In the genomic region with DNA sequence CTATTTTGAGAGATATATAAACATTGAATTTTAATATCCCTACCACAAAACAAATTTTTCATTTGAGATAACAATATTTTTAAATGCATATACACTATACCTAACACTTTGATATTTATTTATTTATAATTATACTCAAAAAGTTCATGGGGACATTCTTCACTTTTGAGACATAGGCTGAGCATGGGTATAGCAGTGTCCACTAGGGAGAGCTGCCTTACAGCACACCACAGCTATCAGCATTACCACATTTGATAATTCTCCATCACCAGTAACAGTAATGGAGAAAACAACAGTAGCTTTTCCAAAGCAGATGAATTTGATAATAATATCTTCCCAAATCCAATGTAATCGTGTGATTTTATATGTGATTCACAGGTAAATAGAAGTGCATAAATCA, we compare ENCODE assay signal across 9 cellular contexts.
DNase-seq lines count a peak whose midpoint lies in the region; ATAC-seq, FAIRE-seq and TF ChIP-seq lines count a peak whose summit lies in the region.
"Had no signal": no experiment of that assay in that cellular context is flagged by ENCODE, and none has a peak within 500 bp of the region (broad histone marks: within the 10 kb centered on the region; RNA-seq: fewer than 3 reads in every experiment).

No MANE protein-coding gene starts in this region.

- peak; percentile 18 for TF ChIP-seq CTCF in CD14-positive monocyte (IDR thresholded peaks at IDR 0.05)

- H3K27ac Mint-ChIP-seq in CD14-positive monocyte, result no peak overlapping the region
- no peak overlapping the region for H3K27ac Mint-ChIP-seq in activated T-helper 2 cell treated with anti-CD3 and anti-CD28 coated beads, Interferon-gamma antibody, Interleukin-2, Interleukin-4, amounts not matched to agents 10 μg/mL and 5 μg/mL and 100 μg/mL, durations not matched to agents 14 hours and 24 hours and 36 hours

- intact Hi-C loops in CD14-positive monocyte (cut with micrococcal nuclease), result no loop called here
- intact Hi-C loops in activated T-helper 2 cell treated with anti-CD3 and anti-CD28 coated beads, Interferon-gamma antibody, Interleukin-2, Interleukin-4, amounts not matched to agents 10 μg/mL and 5 μg/mL and 100 μg/mL, durations not matched to agents 14 hours and 24 hours and 36 hours (cut with micrococcal nuclease), result no loop called here

- no peaks in the 10 kb centered on the region for H3K4me1 Mint-ChIP-seq in CD14-positive monocyte
- no peaks in the 10 kb centered on the region for H3K4me1 Mint-ChIP-seq in activated T-helper 2 cell treated with anti-CD3 and anti-CD28 coated beads, Interferon-gamma antibody, Interleukin-2, Interleukin-4, amounts not matched to agents 10 μg/mL and 5 μg/mL and 100 μg/mL, durations not matched to agents 14 hours and 24 hours and 36 hours (ENCODE audit: low read depth)

- H3K36me3 Mint-ChIP-seq in CD14-positive monocyte, result no peaks in the 10 kb centered on the region
- no peaks in the 10 kb centered on the region for H3K36me3 Mint-ChIP-seq in activated T-helper 2 cell treated with anti-CD3 and anti-CD28 coated beads, Interferon-gamma antibody, Interleukin-2, Interleukin-4, amounts not matched to agents 10 μg/mL and 5 μg/mL and 100 μg/mL, durations not matched to agents 14 hours and 24 hours and 36 hours (ENCODE audit: low read depth)

- no peaks in the 10 kb centered on the region for H3K9me3 ChIP-seq in HAP-1

- H3K36me3 ChIP-seq in HAP-1 (replicated peaks), result no peaks in the 10 kb centered on the region

- no peak for DNase-seq in CD14-positive monocyte (ENCODE audit: low spot score)
- peak; percentile 32 to 75 for DNase-seq in HAP-1 (ENCODE audit: low spot score in 2 of 2)
- DNase-seq in activated T-helper 2 cell treated with anti-CD3 and anti-CD28 coated beads, Interferon-gamma antibody, Interleukin-2, Interleukin-4, amounts not matched to agents 10 μg/mL and 5 μg/mL and 100 μg/mL, durations not matched to agents 14 hours and 24 hours and 36 hours (ENCODE audit: low spot score), result no peak
- DNase-seq in stimulated activated CD4-positive, alpha-beta T cell treated with anti-CD3 and anti-CD28 coated beads, Interleukin-4, amount 100 ng/mL, for 1 hour, result no peak
- DNase-seq: effector CD8-positive, alpha-beta T cell had no signal

- in situ Hi-C loops in HAP-1 (cut with MboI; ENCODE audit: low sequenced_read_pairs), result no loop called here

- H3K4me3 ChIP-seq in HAP-1, result no peak overlapping the region

- H3K27me3 ChIP-seq in HAP-1 (ENCODE audit: low read depth), result no peaks in the 10 kb centered on the region

- H3K9me3 Mint-ChIP-seq in CD14-positive monocyte, result peaks cover 0 to 3% (median 0%) of the 10 kb centered on the region in 7 donors
- no peaks in the 10 kb centered on the region for H3K9me3 Mint-ChIP-seq in activated T-helper 2 cell treated with anti-CD3 and anti-CD28 coated beads, Interferon-gamma antibody, Interleukin-2, Interleukin-4, amounts not matched to agents 10 μg/mL and 5 μg/mL and 100 μg/mL, durations not matched to agents 14 hours and 24 hours and 36 hours

- peak; percentile 75; the same call in 2 of the 3 replicates for ATAC-seq in SK-N-SH treated with all-trans-retinoic acid at 6 μM for 48 hours
- ATAC-seq in HG03045 (IDR thresholded peaks at IDR 0.05; ENCODE audit: unreplicated experiment), result no peak
- no peak for ATAC-seq in HG03025 (IDR thresholded peaks at IDR 0.05; ENCODE audit: low FRiP score, unreplicated experiment)

- H3K4me1 ChIP-seq in HAP-1, result peaks cover 47% of the 10 kb centered on the region

- no peak overlapping the region for H3K4me3 Mint-ChIP-seq in CD14-positive monocyte
- H3K4me3 Mint-ChIP-seq in activated T-helper 2 cell treated with anti-CD3 and anti-CD28 coated beads, Interferon-gamma antibody, Interleukin-2, Interleukin-4, amounts not matched to agents 10 μg/mL and 5 μg/mL and 100 μg/mL, durations not matched to agents 14 hours and 24 hours and 36 hours (ENCODE audit: low read depth), result no peak overlapping the region

- peak; percentile 88 for FAIRE-seq in islet of Langerhans (lab: Jason Lieb, UNC)

- H3K27me3 Mint-ChIP-seq in CD14-positive monocyte (ENCODE audit: low read depth in 3 of 3), result no peaks in the 10 kb centered on the region
- no peaks in the 10 kb centered on the region for H3K27me3 Mint-ChIP-seq in activated T-helper 2 cell treated with anti-CD3 and anti-CD28 coated beads, Interferon-gamma antibody, Interleukin-2, Interleukin-4, amounts not matched to agents 10 μg/mL and 5 μg/mL and 100 μg/mL, durations not matched to agents 14 hours and 24 hours and 36 hours (ENCODE audit: low read depth)

TF ChIP-seq in SK-N-SH treated with all-trans-retinoic acid at 6 μM for 48 hours, 23 proteins besides CTCF, POLR2A, EP300 and RAD21:
- no peak for TF ChIP-seq ZFP30 (CRISPR knock-in tag; IDR thresholded peaks at IDR 0.05)
- no peak for TF ChIP-seq OSR1 (CRISPR knock-in tag; IDR thresholded peaks at IDR 0.05)
- TF ChIP-seq, protein P1, sequence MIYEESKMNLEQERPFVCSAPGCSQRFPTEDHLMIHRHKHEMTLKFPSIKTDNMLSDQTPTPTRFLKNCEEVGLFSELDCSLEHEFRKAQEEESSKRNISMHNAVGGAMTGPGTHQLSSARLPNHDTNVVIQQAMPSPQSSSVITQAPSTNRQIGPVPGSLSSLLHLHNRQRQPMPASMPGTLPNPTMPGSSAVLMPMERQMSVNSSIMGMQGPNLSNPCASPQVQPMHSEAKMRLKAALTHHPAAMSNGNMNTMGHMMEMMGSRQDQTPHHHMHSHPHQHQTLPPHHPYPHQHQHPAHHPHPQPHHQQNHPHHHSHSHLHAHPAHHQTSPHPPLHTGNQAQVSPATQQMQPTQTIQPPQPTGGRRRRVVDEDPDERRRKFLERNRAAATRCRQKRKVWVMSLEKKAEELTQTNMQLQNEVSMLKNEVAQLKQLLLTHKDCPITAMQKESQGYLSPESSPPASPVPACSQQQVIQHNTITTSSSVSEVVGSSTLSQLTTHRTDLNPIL (CRISPR knock-in tag; IDR thresholded peaks at IDR 0.05; ENCODE audit: low read depth), result no peak
- TF ChIP-seq ZNF565 (CRISPR knock-in tag; conservative IDR thresholded peaks at IDR 0.05; ENCODE audit: low read depth), result no peak
- TF ChIP-seq ZNF70 (CRISPR knock-in tag; IDR thresholded peaks at IDR 0.05), result no peak
- no peak for TF ChIP-seq ZC3H10 (CRISPR knock-in tag; IDR thresholded peaks at IDR 0.05)
- TF ChIP-seq ISL1 (CRISPR knock-in tag; IDR thresholded peaks at IDR 0.05), result no peak
- TF ChIP-seq CSDC2 (CRISPR knock-in tag; IDR thresholded peaks at IDR 0.05), result no peak
- no peak for TF ChIP-seq BACH2 (CRISPR knock-in tag; IDR thresholded peaks at IDR 0.05; ENCODE audit: borderline replicate concordance)
- TF ChIP-seq RARB (CRISPR knock-in tag; IDR thresholded peaks at IDR 0.05), result no peak
- no peak for TF ChIP-seq ZNF8 (CRISPR knock-in tag; IDR thresholded peaks at IDR 0.05)
- TF ChIP-seq SNAI2 (CRISPR knock-in tag; IDR thresholded peaks at IDR 0.05), result no peak
- TF ChIP-seq ARNTL (CRISPR knock-in tag; IDR thresholded peaks at IDR 0.05; ENCODE audit: borderline replicate concordance, low read depth), result no peak
- TF ChIP-seq, protein P2, sequence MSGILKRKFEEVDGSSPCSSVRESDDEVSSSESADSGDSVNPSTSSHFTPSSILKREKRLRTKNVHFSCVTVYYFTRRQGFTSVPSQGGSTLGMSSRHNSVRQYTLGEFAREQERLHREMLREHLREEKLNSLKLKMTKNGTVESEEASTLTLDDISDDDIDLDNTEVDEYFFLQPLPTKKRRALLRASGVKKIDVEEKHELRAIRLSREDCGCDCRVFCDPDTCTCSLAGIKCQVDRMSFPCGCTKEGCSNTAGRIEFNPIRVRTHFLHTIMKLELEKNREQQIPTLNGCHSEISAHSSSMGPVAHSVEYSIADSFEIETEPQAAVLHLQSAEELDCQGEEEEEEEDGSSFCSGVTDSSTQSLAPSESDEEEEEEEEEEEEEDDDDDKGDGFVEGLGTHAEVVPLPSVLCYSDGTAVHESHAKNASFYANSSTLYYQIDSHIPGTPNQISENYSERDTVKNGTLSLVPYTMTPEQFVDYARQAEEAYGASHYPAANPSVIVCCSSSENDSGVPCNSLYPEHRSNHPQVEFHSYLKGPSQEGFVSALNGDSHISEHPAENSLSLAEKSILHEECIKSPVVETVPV (CRISPR knock-in tag; IDR thresholded peaks at IDR 0.05), result no peak
- TF ChIP-seq TCF4 (CRISPR knock-in tag; IDR thresholded peaks at IDR 0.05; ENCODE audit: borderline replicate concordance), result no peak
- no peak for TF ChIP-seq ZFP3 (CRISPR knock-in tag; IDR thresholded peaks at IDR 0.05)
- TF ChIP-seq PPARA (CRISPR knock-in tag; IDR thresholded peaks at IDR 0.05; ENCODE audit: borderline replicate concordance), result no peak
- TF ChIP-seq ESRRG (CRISPR knock-in tag; IDR thresholded peaks at IDR 0.05), result no peak
- TF ChIP-seq, protein P3, sequence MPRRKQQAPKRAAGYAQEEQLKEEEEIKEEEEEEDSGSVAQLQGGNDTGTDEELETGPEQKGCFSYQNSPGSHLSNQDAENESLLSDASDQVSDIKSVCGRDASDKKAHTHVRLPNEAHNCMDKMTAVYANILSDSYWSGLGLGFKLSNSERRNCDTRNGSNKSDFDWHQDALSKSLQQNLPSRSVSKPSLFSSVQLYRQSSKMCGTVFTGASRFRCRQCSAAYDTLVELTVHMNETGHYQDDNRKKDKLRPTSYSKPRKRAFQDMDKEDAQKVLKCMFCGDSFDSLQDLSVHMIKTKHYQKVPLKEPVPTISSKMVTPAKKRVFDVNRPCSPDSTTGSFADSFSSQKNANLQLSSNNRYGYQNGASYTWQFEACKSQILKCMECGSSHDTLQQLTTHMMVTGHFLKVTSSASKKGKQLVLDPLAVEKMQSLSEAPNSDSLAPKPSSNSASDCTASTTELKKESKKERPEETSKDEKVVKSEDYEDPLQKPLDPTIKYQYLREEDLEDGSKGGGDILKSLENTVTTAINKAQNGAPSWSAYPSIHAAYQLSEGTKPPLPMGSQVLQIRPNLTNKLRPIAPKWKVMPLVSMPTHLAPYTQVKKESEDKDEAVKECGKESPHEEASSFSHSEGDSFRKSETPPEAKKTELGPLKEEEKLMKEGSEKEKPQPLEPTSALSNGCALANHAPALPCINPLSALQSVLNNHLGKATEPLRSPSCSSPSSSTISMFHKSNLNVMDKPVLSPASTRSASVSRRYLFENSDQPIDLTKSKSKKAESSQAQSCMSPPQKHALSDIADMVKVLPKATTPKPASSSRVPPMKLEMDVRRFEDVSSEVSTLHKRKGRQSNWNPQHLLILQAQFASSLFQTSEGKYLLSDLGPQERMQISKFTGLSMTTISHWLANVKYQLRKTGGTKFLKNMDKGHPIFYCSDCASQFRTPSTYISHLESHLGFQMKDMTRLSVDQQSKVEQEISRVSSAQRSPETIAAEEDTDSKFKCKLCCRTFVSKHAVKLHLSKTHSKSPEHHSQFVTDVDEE (CRISPR knock-in tag; IDR thresholded peaks at IDR 0.05), result no peak

Comparison
In these comparisons a context has a peak if more than half of its experiments do, and no peak if none do; other contexts are left out.
1. DNase-seq: peak in HAP-1 (2 of 2); none in CD14-positive monocyte (single experiment), activated T-helper 2 cell treated with anti-CD3 and anti-CD28 coated beads, Interferon-gamma antibody, Interleukin-2, Interleukin-4, amounts not matched to agents 10 μg/mL and 5 μg/mL and 100 μg/mL, durations not matched to agents 14 hours and 24 hours and 36 hours (single experiment) and stimulated activated CD4-positive, alpha-beta T cell treated with anti-CD3 and anti-CD28 coated beads, Interleukin-4, amount 100 ng/mL, for 1 hour (single experiment).